In the genomic region with DNA sequence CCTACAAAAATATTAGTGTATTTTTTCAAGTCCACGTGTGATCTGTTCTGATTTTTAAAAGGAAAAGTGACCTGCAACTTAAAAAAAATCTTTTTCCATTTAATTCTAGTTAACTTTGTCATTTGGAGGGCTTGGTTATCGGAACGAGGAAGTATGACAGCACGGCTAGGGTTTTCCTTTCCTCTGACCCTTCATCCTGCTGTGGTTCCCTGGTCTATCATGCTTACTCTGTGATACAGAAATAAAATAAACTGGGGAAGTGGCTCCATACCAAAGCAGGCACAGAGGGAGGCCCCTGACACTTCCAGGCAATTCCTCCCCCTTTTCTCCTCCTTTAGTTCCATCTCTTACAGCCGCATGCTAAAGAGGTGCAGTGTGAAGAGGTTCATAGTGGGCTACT, we compare ENCODE assay signal across 34 cellular contexts.
"Had no signal": no experiment of that assay in that cellular context is flagged by ENCODE, and none has a peak within 500 bp of the region (broad histone marks: within the 10 kb centered on the region; RNA-seq: fewer than 3 reads in every experiment).

No MANE protein-coding gene starts in this region.

- H3K4me2 ChIP-seq: KMS-11 had no signal

- H3K36me3 ChIP-seq: MG63 had no signal

- H3K9me3 ChIP-seq: MG63 had no signal

- H3K4me3 ChIP-seq: MG63 had no signal

- H3K27me3 ChIP-seq: MG63 had no signal

- DNase-seq: Karpas-422, Kasumi-1, MG63, MM.1S, MV-4-11, NCI-H1048, NCI-H1092, NCI-H1092 treated with DMSO at 0.1 percent for 48 hours, NCI-H1105, NCI-H1105 treated with DMSO at 0.1 percent for 48 hours, NCI-H1417, NCI-H1417 treated with DMSO at 0.1 percent for 48 hours, NCI-H1436, NCI-H1436 treated with DMSO at 0.1 percent for 48 hours, NCI-H146, NCI-H1694, NCI-H1694 treated with DMSO at 0.1 percent for 48 hours, NCI-H187, NCI-H187 treated with DMSO at 0.1 percent for 48 hours, NCI-H1930, NCI-H2029, NCI-H2029 treated with DMSO at 0.1 percent for 48 hours, NCI-H2081, NCI-H2081 treated with DMSO at 0.1 percent for 48 hours, NCI-H2107, NCI-H2171, NCI-H2171 treated with DMSO at 0.1 percent for 48 hours, NCI-H2227 treated with DMSO at 0.1 percent for 48 hours, NCI-H226, NCI-H345, NCI-H446, NCI-H446 treated with DMSO at 0.1 percent for 48 hours, NCI-H510A had no signal

- H3K9ac ChIP-seq: KMS-11 had no signal

- H3K27ac ChIP-seq: KMS-11 had no signal
